In genomic region chr16:30414159-30414558, GRCh38 we compare ENCODE assay signal across 18 cellular contexts.
"Had no signal": no experiment of that assay in that cellular context is flagged by ENCODE, and none has a peak within 500 bp of the region (broad histone marks: within the 10 kb centered on the region; RNA-seq: fewer than 3 reads in every experiment).

No MANE protein-coding gene starts in this region.

- H3K9ac ChIP-seq: parathyroid adenoma had no signal

- ATAC-seq: activated CD4-positive, CD25-positive, alpha-beta regulatory T cell treated with anti-CD3 and anti-CD28 coated beads, Interleukin-2, amount 50 U/mL, for 24 hours; esophagus mucosa; left colon; lower lobe of right lung; naive thymus-derived CD8-positive, alpha-beta T cell; upper lobe of right lung had no signal

- DNase-seq: activated CD4-positive, alpha-beta T cell treated with anti-CD3 and anti-CD28 coated beads, Interleukin-2, amount 10 ng/mL, durations not matched to agents 7 days and 5 days; activated CD8-positive, alpha-beta memory T cell treated with anti-CD3 and anti-CD28 coated beads for 24 hours; activated CD8-positive, alpha-beta memory T cell treated with anti-CD3 and anti-CD28 coated beads, Interleukin-2, amount 50 U/mL, for 48 hours; activated gamma-delta T cell; cerebellar nuclear complex; cortex of kidney; left colon; lower lobe of right lung; naive thymus-derived CD8-positive, alpha-beta T cell; small intestine; stimulated activated CD4-positive, alpha-beta T cell treated with anti-CD3 and anti-CD28 coated beads, Interleukin-15, amount 100 ng/mL, for 24 hours; stimulated activated CD4-positive, alpha-beta T cell treated with anti-CD3 and anti-CD28 coated beads, Interleukin-2, amount 100 ng/mL, for 48 hours; upper lobe of right lung had no signal

- H3K4me3 ChIP-seq: lower lobe of right lung, thoracic aorta, upper lobe of right lung had no signal

- H3K36me3 ChIP-seq: neutrophil had no signal

- H3K27me3 ChIP-seq: neutrophil, upper lobe of right lung had no signal

- H3K27ac ChIP-seq: lower lobe of right lung, neutrophil, parathyroid adenoma, thoracic aorta, upper lobe of right lung had no signal

- H3K9me3 ChIP-seq: lower lobe of right lung, neutrophil, thoracic aorta, upper lobe of right lung had no signal
